Comparison of ENCODE assay signal across 8 cellular contexts in genomic region chr17:68512247-68512966, GRCh38. TPM values are rescaled to one million over a fixed set of nuclear protein-coding genes. Genes with fewer than 3 reads are reported as not detected.
A peak's percentile ranks its signal among the peaks of the same experiment; 100 is the strongest.
DNase-seq lines count a peak whose midpoint lies in the region; ATAC-seq and TF ChIP-seq lines count a peak whose summit lies in the region.

Gene PRKAR1A (plus strand): TSS chr17:68512430. CDS start chr17:68515400, 2,970 bp downstream.

- peaks cover 26% of the 10 kb centered on the region for H3K36me3 Mint-ChIP-seq in Caco-2 (ENCODE audit: insufficient read depth, unreplicated experiment)
- H3K36me3 Mint-ChIP-seq in effector memory CD8-positive, alpha-beta T cell (ENCODE audit: insufficient read depth) = peaks cover 43% of the 10 kb centered on the region

- peaks cover 15% of the 10 kb centered on the region for H3K4me1 ChIP-seq in Caco-2

- peak within 1 kb of the TSS; percentile 93 for H3K4me3 Mint-ChIP-seq in Caco-2 (ENCODE audit: unreplicated experiment)
- H3K4me3 Mint-ChIP-seq in effector memory CD8-positive, alpha-beta T cell = peak within 1 kb of the TSS; percentile 90 to 98

- H3K27me3 Mint-ChIP-seq in Caco-2 (ENCODE audit: insufficient read depth, unreplicated experiment) = no peaks in the 10 kb centered on the region
- H3K27me3 Mint-ChIP-seq in effector memory CD8-positive, alpha-beta T cell = no peaks in the 10 kb centered on the region

- peaks cover 2% of the 10 kb centered on the region; the same call in 1 of the 2 replicates for H3K36me3 ChIP-seq in Caco-2 (ENCODE audit: control insufficient read depth, insufficient read depth, low read length)

- ATAC-seq in GM21390 (IDR thresholded peaks at IDR 0.05; ENCODE audit: unreplicated experiment) = peak; percentile 88
- ATAC-seq in effector memory CD8-positive, alpha-beta T cell (replicated peaks) = peak; percentile 85

- peak within 1 kb of the TSS; percentile 77 for H3K4me3 ChIP-seq in Caco-2 (ENCODE audit: low read depth, low read length)

- peak; percentile 93 for DNase-seq in Caco-2
- peak in 75 of 76 experiments; percentile 39 to 93 (median 79) for DNase-seq in HUDEP-2 (lab: John Stamatoyannopoulos, UW; ENCODE audit: unreplicated experiment in 76 of 76)
- DNase-seq in NOMO-1 treated with dmso at 0.1 percent for 144 hours (lab: John Stamatoyannopoulos, UW; ENCODE audit: unreplicated experiment) = peak; percentile 81
- DNase-seq in activated CD8-positive, alpha-beta memory T cell treated with anti-CD3 and anti-CD28 coated beads for 48 hours (ENCODE audit: low read depth in 2 of 3, low spot score in 2 of 3) = peak; percentile 77 to 82 (median 80)
- peak; percentile 94 to 95 (median 95) for DNase-seq in effector memory CD8-positive, alpha-beta T cell
- DNase-seq in medulla oblongata (ENCODE audit: extremely low spot score) = peak; percentile 97
- peak; percentile 79 to 87 (median 80) for DNase-seq in stimulated activated CD4-positive, alpha-beta T cell treated with anti-CD3 and anti-CD28 coated beads, TNF-alpha, amount 100 ng/mL, for 48 hours (ENCODE audit: low read depth in 3 of 3)

- no peaks in the 10 kb centered on the region for H3K9me3 ChIP-seq in Caco-2

- no TSS peak for BruUV-seq in Caco-2 (replicated peaks; lab: Mats Ljungman, UMichigan)

- peak within 1 kb of the TSS; percentile 97 for H3K27ac Mint-ChIP-seq in Caco-2 (ENCODE audit: unreplicated experiment)
- peak within 1 kb of the TSS; percentile 99 to 100 for H3K27ac Mint-ChIP-seq in effector memory CD8-positive, alpha-beta T cell

- H3K9me3 Mint-ChIP-seq in Caco-2 (ENCODE audit: unreplicated experiment) = no peaks in the 10 kb centered on the region
- H3K9me3 Mint-ChIP-seq in effector memory CD8-positive, alpha-beta T cell = no peaks in the 10 kb centered on the region

- H3K27me3 ChIP-seq in Caco-2 (replicated peaks; ENCODE audit: control insufficient read depth, insufficient read depth, low read length) = no peaks in the 10 kb centered on the region

- H3K4me1 Mint-ChIP-seq in Caco-2 (ENCODE audit: low read depth, unreplicated experiment) = peaks cover 10% of the 10 kb centered on the region
- peaks cover 38 to 49% of the 10 kb centered on the region in 2 donors for H3K4me1 Mint-ChIP-seq in effector memory CD8-positive, alpha-beta T cell (ENCODE audit: low read depth in 2 of 2)

- intact Hi-C loops in Caco-2 (cut with micrococcal nuclease; ENCODE audit: unreplicated experiment) = loop anchor here (1.0 to 2.0 kb wide), 2 partner anchors 30 to 221 kb away; no protein-coding TSS in a partner anchor

- TF ChIP-seq CTCF in Caco-2 (IDR thresholded peaks at IDR 0.05; ENCODE audit: insufficient read depth in 1 of 2, low read depth in 1 of 2, low read length in 1 of 2, severe bottlenecking in 1 of 2, unreplicated experiment in 1 of 2) = no peak

- POLR2A ChIA-PET in Caco-2 (lab: Charles Lee) = interaction anchor here (0.6 to 1.4 kb wide), 5 partner anchors 29 to 189 kb away, joined by 3 to 7 read pairs (median 4); partner anchors contain the start of gene WIPI1

- CTCF ChIA-PET in Caco-2 (lab: Charles Lee) = interaction anchor here (0.8 to 1.5 kb wide), 4 partner anchors 25 to 221 kb away, joined by 3 to 5 read pairs (median 4); partner anchors contain the start of gene WIPI1

RNA-seq across cellular contexts. Expression of gene PRKAR1A, which starts in this region (rescaled TPM):
- total RNA-seq in Caco-2 (2022) = 160 and 170 TPM in 2 replicates

Comparison
In these comparisons a context has a peak if more than half of its experiments do, and no peak if none do; other contexts are left out.
1. Peak in every context shown above with its lines: DNase-seq, ATAC-seq and H3K4me3 ChIP-seq.